ENCODE assay signal across 12 cellular contexts in the genomic region with DNA sequence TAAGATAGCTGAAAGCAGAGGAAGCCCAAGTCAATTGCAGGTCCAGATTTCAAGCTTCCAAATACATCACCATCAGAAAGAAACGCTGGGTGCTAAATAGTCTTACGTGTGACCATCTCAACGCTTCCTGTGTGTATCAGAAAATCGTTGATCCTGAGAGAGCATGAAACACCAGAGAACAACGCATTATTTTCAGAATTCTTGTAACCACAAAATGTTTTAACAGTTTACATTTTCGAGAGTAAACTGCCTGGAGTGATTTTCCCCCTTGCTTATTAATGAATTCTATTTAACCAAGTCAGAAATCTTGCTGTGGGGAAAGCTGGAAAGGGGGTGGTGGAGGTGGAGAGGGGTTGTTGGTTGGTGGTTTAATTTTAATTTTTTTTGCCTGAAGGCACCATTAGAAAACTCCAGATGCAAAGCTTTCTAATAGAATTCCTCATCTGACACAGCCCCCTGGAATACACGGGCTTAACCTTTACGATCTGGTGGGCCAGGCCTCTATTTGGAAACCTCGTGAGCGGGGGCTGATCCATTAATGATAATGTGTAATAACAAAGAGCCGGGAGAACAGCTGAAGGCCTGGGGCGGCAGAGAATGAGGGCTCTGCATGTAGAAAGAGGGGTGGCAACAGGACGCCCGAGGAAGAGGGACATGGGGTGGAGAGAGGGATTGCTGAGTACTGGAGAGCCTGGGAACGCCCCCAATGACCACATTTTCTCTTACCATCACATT.
"Had no signal": no experiment of that assay in that cellular context is flagged by ENCODE, and none has a peak within 500 bp of the region (broad histone marks: within the 10 kb centered on the region; RNA-seq: fewer than 3 reads in every experiment).

No MANE protein-coding gene starts in this region.

- DNase-seq: activated CD4-positive, alpha-beta memory T cell treated with anti-CD3 and anti-CD28 coated beads, Interleukin-2, amount 10 ng/mL, durations not matched to agents 7 days and 5 days; activated CD4-positive, alpha-beta T cell treated with anti-CD3 and anti-CD28 coated beads for 36 hours; activated CD8-positive, alpha-beta memory T cell treated with anti-CD3 and anti-CD28 coated beads, Interleukin-2, amount 50 U/mL, for 48 hours; activated naive CD8-positive, alpha-beta T cell treated with anti-CD3 and anti-CD28 coated beads, Interleukin-2, amount 10 ng/mL, durations not matched to agents 7 days and 5 days; islet precursor cell; sigmoid colon; stimulated activated naive CD4-positive, alpha-beta T cell treated with Interleukin-2 at 50 U/mL for 16 hours; T-helper 1 cell; upper lobe of right lung; WERI-Rb-1 had no signal

- H3K4me1 ChIP-seq: upper lobe of right lung had no signal

- H3K9me3 ChIP-seq: heart right ventricle, sigmoid colon, upper lobe of right lung had no signal

- H3K27ac ChIP-seq: sigmoid colon, upper lobe of right lung, WERI-Rb-1 had no signal

- H3K27me3 ChIP-seq: dorsolateral prefrontal cortex, heart right ventricle, sigmoid colon, upper lobe of right lung had no signal

- ATAC-seq: activated CD4-positive, alpha-beta T cell treated with anti-CD3 and anti-CD28 coated beads for 36 hours; heart right ventricle had no signal

- H3K36me3 ChIP-seq: heart right ventricle, sigmoid colon, upper lobe of right lung, WERI-Rb-1 had no signal

- H3K4me3 ChIP-seq: heart right ventricle, sigmoid colon, upper lobe of right lung had no signal
